In genomic region chr1:201468501-201468843, GRCh38 we compare ENCODE assay signal across 8 cellular contexts. TPM values are rescaled to one million over a fixed set of nuclear protein-coding genes. Genes with fewer than 3 reads are reported as not detected.
DNase-seq lines count a peak whose midpoint lies in the region; ATAC-seq and TF ChIP-seq lines count a peak whose summit lies in the region.

No MANE protein-coding gene starts in this region.

- H3K36me3 ChIP-seq in Caco-2 (ENCODE audit: control insufficient read depth, insufficient read depth, low read length) (no peaks in the 10 kb centered on the region), skeletal muscle satellite cell (ENCODE audit: insufficient read depth, low read length) (peaks cover 33% of the 10 kb centered on the region)

- BruUV-seq in Caco-2 (replicated peaks; lab: Mats Ljungman, UMichigan) = no TSS peak

- peak overlapping the region; percentile 98 for H3K9ac ChIP-seq in skeletal muscle satellite cell (ENCODE audit: low read depth, low read length)

- H3K27me3 Mint-ChIP-seq in Caco-2 (ENCODE audit: insufficient read depth, unreplicated experiment) = no peaks in the 10 kb centered on the region
- peaks cover 58% of the 10 kb centered on the region for H3K27me3 Mint-ChIP-seq in activated naive CD8-positive, alpha-beta T cell treated with anti-CD3 and anti-CD28 coated beads for 36 hours
- H3K27me3 Mint-ChIP-seq in naive thymus-derived CD8-positive, alpha-beta T cell = peaks cover 24 to 61% (median 41%) of the 10 kb centered on the region in 5 donors

- H3K4me1 ChIP-seq in Caco-2 (peaks cover 13% of the 10 kb centered on the region), skeletal muscle satellite cell (ENCODE audit: control insufficient read depth, insufficient read depth, low read length) (peaks cover 43% of the 10 kb centered on the region)

- H3K4me3 Mint-ChIP-seq in Caco-2 (ENCODE audit: unreplicated experiment) = peak overlapping the region; percentile 84
- H3K4me3 Mint-ChIP-seq in activated naive CD8-positive, alpha-beta T cell treated with anti-CD3 and anti-CD28 coated beads for 36 hours = peak overlapping the region; percentile 71
- H3K4me3 Mint-ChIP-seq in naive thymus-derived CD8-positive, alpha-beta T cell = peak overlapping the region in 3 of 10 donors; percentile 6 to 15 (median 10)

- CTCF ChIA-PET in Caco-2 (lab: Charles Lee) = interaction anchor here (0.6 to 2.6 kb wide), 6 partner anchors 12 to 448 kb away, joined by 3 to 27 read pairs (median 14); no protein-coding TSS in a partner anchor

- DNase-seq in Caco-2 (no peak), left ventricle myocardium superior (peak; percentile 68), superior temporal gyrus (ENCODE audit: extremely low spot score) (no peak)
- DNase-seq in activated naive CD8-positive, alpha-beta T cell treated with anti-CD3 and anti-CD28 coated beads for 36 hours = no peak
- no peak for DNase-seq in naive thymus-derived CD8-positive, alpha-beta T cell

- peak overlapping the region; percentile 41 for H3K27ac Mint-ChIP-seq in Caco-2 (ENCODE audit: unreplicated experiment)
- no peak overlapping the region for H3K27ac Mint-ChIP-seq in activated naive CD8-positive, alpha-beta T cell treated with anti-CD3 and anti-CD28 coated beads for 36 hours
- no peak overlapping the region for H3K27ac Mint-ChIP-seq in naive thymus-derived CD8-positive, alpha-beta T cell

- intact Hi-C loops in Caco-2 (cut with micrococcal nuclease; ENCODE audit: unreplicated experiment) = loop anchor here (2.0 kb wide), 1 partner anchor 20 kb away; no protein-coding TSS in a partner anchor
- intact Hi-C loops in left ventricle myocardium superior (cut with micrococcal nuclease) = no loop called here

- H3K9me3 ChIP-seq in Caco-2 = no peaks in the 10 kb centered on the region
- no peaks in the 10 kb centered on the region for H3K9me3 ChIP-seq in skeletal muscle satellite cell (replicated peaks; ENCODE audit: low read length)

- H3K27me3 ChIP-seq in Caco-2 (replicated peaks; ENCODE audit: control insufficient read depth, insufficient read depth, low read length) (no peaks in the 10 kb centered on the region), skeletal muscle satellite cell (ENCODE audit: control insufficient read depth, insufficient read depth, low read length) (no peaks in the 10 kb centered on the region)

- peak overlapping the region; percentile 65 for H3K4me3 ChIP-seq in Caco-2 (ENCODE audit: low read depth, low read length)
- H3K4me3 ChIP-seq in skeletal muscle satellite cell (ENCODE audit: low read length) = peak overlapping the region; percentile 98

- no peaks in the 10 kb centered on the region for H3K4me1 Mint-ChIP-seq in Caco-2 (ENCODE audit: low read depth, unreplicated experiment)
- peaks cover 4% of the 10 kb centered on the region for H3K4me1 Mint-ChIP-seq in activated naive CD8-positive, alpha-beta T cell treated with anti-CD3 and anti-CD28 coated beads for 36 hours
- H3K4me1 Mint-ChIP-seq in naive thymus-derived CD8-positive, alpha-beta T cell = peaks cover 0 to 10% (median 4%) of the 10 kb centered on the region in 4 donors

- ATAC-seq in GM19397 (IDR thresholded peaks at IDR 0.05; ENCODE audit: unreplicated experiment) = peak; percentile 36
- ATAC-seq in HG03520 (IDR thresholded peaks at IDR 0.05; ENCODE audit: unreplicated experiment) = peak; percentile 31
- ATAC-seq in left ventricle myocardium superior = peak; percentile 26
- no peak for ATAC-seq in naive thymus-derived CD8-positive, alpha-beta T cell

- peak overlapping the region; percentile 99 for H3K4me2 ChIP-seq in skeletal muscle satellite cell (ENCODE audit: low read length)

- TF ChIP-seq CTCF in Caco-2 (IDR thresholded peaks at IDR 0.05; ENCODE audit: insufficient read depth in 1 of 2, low read depth in 1 of 2, low read length in 1 of 2, severe bottlenecking in 1 of 2, unreplicated experiment in 1 of 2) = no peak

- POLR2A ChIA-PET in Caco-2 (lab: Charles Lee) = interaction anchor here (0.5 to 1.3 kb wide), 3 partner anchors 12 to 35 kb away, joined by 3 to 5 read pairs (median 4); no protein-coding TSS in a partner anchor
- POLR2A ChIA-PET in naive thymus-derived CD8-positive, alpha-beta T cell (lab: Charles Lee) = no interaction called here

- no peaks in the 10 kb centered on the region for H3K9me3 Mint-ChIP-seq in Caco-2 (ENCODE audit: unreplicated experiment)
- no peaks in the 10 kb centered on the region for H3K9me3 Mint-ChIP-seq in activated naive CD8-positive, alpha-beta T cell treated with anti-CD3 and anti-CD28 coated beads for 36 hours
- H3K9me3 Mint-ChIP-seq in naive thymus-derived CD8-positive, alpha-beta T cell = no peaks in the 10 kb centered on the region

- peaks cover 6% of the 10 kb centered on the region for H3K36me3 Mint-ChIP-seq in Caco-2 (ENCODE audit: insufficient read depth, unreplicated experiment)
- no peaks in the 10 kb centered on the region for H3K36me3 Mint-ChIP-seq in activated naive CD8-positive, alpha-beta T cell treated with anti-CD3 and anti-CD28 coated beads for 36 hours
- H3K36me3 Mint-ChIP-seq in naive thymus-derived CD8-positive, alpha-beta T cell = no peaks in the 10 kb centered on the region

RNA-seq across cellular contexts. Expression of gene PHLDA3, which starts 0.5 kb away (rescaled TPM):
- total RNA-seq in Caco-2 (2022) (6.5 and 10.5 TPM in 2 replicates), left ventricle myocardium superior (20.4 TPM)
- total RNA-seq in activated naive CD8-positive, alpha-beta T cell treated with anti-CD3 and anti-CD28 coated beads for 36 hours = 1 to 10 TPM; 4.2 to 4.7 TPM
- 43.2 and 47.4 TPM in 2 replicates for total RNA-seq in skeletal muscle satellite cell (2012; rRNA removed)
- total RNA-seq in naive thymus-derived CD8-positive, alpha-beta T cell = under 1 TPM; 0.55 to 0.60 TPM
- not detected for polyA plus RNA-seq in naive thymus-derived CD8-positive, alpha-beta T cell

RNA-seq across cellular contexts. Expression of gene CSRP1, which starts 38.5 kb away (rescaled TPM):
- total RNA-seq in Caco-2 (2022) (60.0 and 60.8 TPM in 2 replicates), left ventricle myocardium superior (41.4 TPM)
- 10 to 100 TPM; 57.0 to 59.1 TPM for total RNA-seq in activated naive CD8-positive, alpha-beta T cell treated with anti-CD3 and anti-CD28 coated beads for 36 hours
- 169 and 175 TPM in 2 replicates for total RNA-seq in skeletal muscle satellite cell (2012; rRNA removed)
- 10 to 100 TPM; 21.8 to 22.4 TPM for total RNA-seq in naive thymus-derived CD8-positive, alpha-beta T cell
- polyA plus RNA-seq in naive thymus-derived CD8-positive, alpha-beta T cell = 10 to 100 TPM; 43.3 to 48.2 (median 46.1) TPM

RNA-seq across cellular contexts. Expression of gene TNNI1, which starts 46.9 kb away (rescaled TPM):
- total RNA-seq in Caco-2 (2022) (not detected in 2 replicates), left ventricle myocardium superior (1.1 TPM)
- total RNA-seq in activated naive CD8-positive, alpha-beta T cell treated with anti-CD3 and anti-CD28 coated beads for 36 hours = not detected
- total RNA-seq in skeletal muscle satellite cell (2012; rRNA removed) = 1.3 and 175 TPM in 2 replicates
- total RNA-seq in naive thymus-derived CD8-positive, alpha-beta T cell = not detected
- polyA plus RNA-seq in naive thymus-derived CD8-positive, alpha-beta T cell = not detected

Comparison
In these comparisons a context has a peak if more than half of its experiments do, and no peak if none do; other contexts are left out.
1. ATAC-seq: peak in GM19397 (single experiment), HG03520 (single experiment) and left ventricle myocardium superior (single experiment); none in naive thymus-derived CD8-positive, alpha-beta T cell (0 of 2).